In the genomic region with DNA sequence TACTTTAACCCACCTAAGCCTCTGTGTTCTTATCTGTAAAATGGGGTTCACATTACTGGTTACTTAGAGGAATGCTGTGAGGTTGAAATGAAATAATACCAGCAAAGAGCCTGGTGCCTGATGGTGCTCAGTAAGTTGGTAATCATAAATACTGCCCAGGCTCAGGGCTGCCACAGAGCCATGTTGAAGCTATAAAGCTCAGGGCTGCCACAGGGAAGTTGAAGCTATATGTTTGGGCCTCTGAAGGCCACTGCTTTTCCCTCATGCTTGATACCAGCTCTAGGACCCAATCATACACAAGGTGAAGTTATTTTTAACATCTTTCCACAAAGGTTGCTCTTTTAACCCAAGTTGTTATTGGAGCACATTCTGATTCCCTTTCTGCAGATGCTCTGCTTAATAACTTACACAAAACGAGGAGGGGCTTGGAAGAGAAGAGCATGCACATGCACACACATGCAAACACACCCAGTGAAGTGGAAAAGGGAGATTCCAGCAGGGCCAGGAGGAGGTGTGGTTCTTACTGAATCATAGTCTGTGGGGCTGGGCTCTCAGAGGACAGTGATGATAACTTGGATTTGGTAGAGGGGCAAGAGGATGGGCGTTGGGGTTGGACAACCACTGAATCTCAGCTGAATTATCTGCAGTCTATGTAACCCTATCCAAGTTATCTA, we compare ENCODE assay signal across 10 cellular contexts. TPM values are rescaled to one million over a fixed set of nuclear protein-coding genes. Genes with fewer than 3 reads are reported as not detected.
DNase-seq lines count a peak whose midpoint lies in the region; ATAC-seq and TF ChIP-seq lines count a peak whose summit lies in the region.
"Had no signal": no experiment of that assay in that cellular context is flagged by ENCODE, and none has a peak within 500 bp of the region (broad histone marks: within the 10 kb centered on the region; RNA-seq: fewer than 3 reads in every experiment).

No MANE protein-coding gene starts in this region.

- peak; percentile 26 for DNase-seq in MCF 10A (ENCODE audit: unreplicated experiment)
- DNase-seq in breast epithelium (ENCODE audit: low spot score in 2 of 2) = no peak
- DNase-seq in OCI-LY7 (ENCODE audit: low spot score) = peak; percentile 47
- peak; percentile 22 to 35 for DNase-seq in thyroid gland
- no peak for DNase-seq in testis
- no peak for DNase-seq in GM23248
- DNase-seq: stimulated activated CD4-positive, alpha-beta T cell treated with anti-CD3 and anti-CD28 coated beads, Interleukin-4, amount 100 ng/mL, for 1 hour had no signal

- no peak overlapping the region for H3K4me3 Mint-ChIP-seq in MCF 10A (ENCODE audit: unreplicated experiment)
- H3K4me3 Mint-ChIP-seq: activated T-helper 1 cell treated with anti-CD3 and anti-CD28 coated beads, Interleukin-12 subunit alpha, Interleukin-12 subunit beta, Interleukin-2, Interleukin-4 antibody, amounts not matched to agents 30 ng/mL and 10 ng/mL and 1 ng/mL, durations not matched to agents 14 hours and 24 hours and 36 hours had no signal

- no peaks in the 10 kb centered on the region for H4K20me1 ChIP-seq in OCI-LY7 (ENCODE audit: insufficient read depth, low read length)
- H4K20me1 ChIP-seq in GM23248 (ENCODE audit: insufficient read depth) = no peaks in the 10 kb centered on the region

- H3K9me3 ChIP-seq in breast epithelium (no peaks in the 10 kb centered on the region), OCI-LY7 (ENCODE audit: low read length) (0 out of 2 replicates have a peak, but pooled peaks cover 4% of the 10 kb centered on the region), thyroid gland (no peaks in the 10 kb centered on the region), testis (no peaks in the 10 kb centered on the region), GM23248 (ENCODE audit: low read depth) (no peaks in the 10 kb centered on the region)

- ATAC-seq in HG02763 (IDR thresholded peaks at IDR 0.05; ENCODE audit: unreplicated experiment) (peak; percentile 62), GM19324 (IDR thresholded peaks at IDR 0.05; ENCODE audit: low FRiP score, unreplicated experiment) (no peak)

- H3K27me3 ChIP-seq in breast epithelium (no peaks in the 10 kb centered on the region), thyroid gland (no peaks in the 10 kb centered on the region), testis (no peaks in the 10 kb centered on the region), GM23248 (replicated peaks; ENCODE audit: insufficient read depth) (no peaks in the 10 kb centered on the region)

- POLR2A ChIA-PET in MCF 10A (lab: Yijun Ruan, JAX) = interaction anchor here (0.5 to 1.9 kb wide), 5 partner anchors 11 to 1188 kb away, joined by 3 to 8 read pairs (median 3); a partner anchor contains a TSS
- POLR2A ChIA-PET in OCI-LY7 (lab: Charles Lee) = interaction anchor here (0.6 to 1.1 kb wide), 3 partner anchors 9 to 98 kb away, joined by 3 to 7 read pairs (median 6); no protein-coding TSS in a partner anchor

- H3K4me2 ChIP-seq in OCI-LY7 (ENCODE audit: low read length) (peak overlapping the region; percentile 41), GM23248 (ENCODE audit: unreplicated experiment) (no peak overlapping the region)

- H3K27me3 Mint-ChIP-seq in MCF 10A (ENCODE audit: insufficient read depth, unreplicated experiment) = no peaks in the 10 kb centered on the region

- CTCF ChIA-PET in MCF 10A (lab: Yijun Ruan, JAX) (interaction anchor here (0.8 to 1.9 kb wide), 3 partner anchors 14 to 139 kb away, joined by 3 to 6 read pairs (median 5); no protein-coding TSS in a partner anchor), OCI-LY7 (lab: Charles Lee; ENCODE audit: unreplicated experiment) (interaction anchor here (0.9 kb wide), 1 partner anchor 18 kb away, joined by 3 read pairs; no protein-coding TSS in a partner anchor)

- H3K9me2 ChIP-seq in OCI-LY7 (ENCODE audit: insufficient read depth, low read length) = no peaks in the 10 kb centered on the region
- H3K9me2 ChIP-seq in GM23248 (ENCODE audit: insufficient read depth) = no peaks in the 10 kb centered on the region

- BruUV-seq in MCF 10A (replicated peaks; lab: Mats Ljungman, UMichigan) (no TSS peak), OCI-LY7 (replicated peaks; lab: Mats Ljungman, UMichigan) (no TSS peak)

- H3F3A ChIP-seq in GM23248 (ENCODE audit: insufficient read depth) = no peaks in the 10 kb centered on the region

- H3K36me3 Mint-ChIP-seq in MCF 10A (ENCODE audit: insufficient read depth, unreplicated experiment) = peaks cover 34% of the 10 kb centered on the region

- intact Hi-C loops in MCF 10A (cut with micrococcal nuclease) = no loop called here
- intact Hi-C loops in breast epithelium (cut with DNase I; ENCODE audit: low total_unique reads) = no loop called here
- intact Hi-C loops in OCI-LY7 (cut with micrococcal nuclease; ENCODE audit: unreplicated experiment) = no loop called here
- intact Hi-C loops in thyroid gland (cut with DNase I) = no loop called here
- intact Hi-C loops in testis (cut with DNase I; ENCODE audit: low total_unique reads) = no loop called here

- H3K79me2 ChIP-seq in OCI-LY7 (ENCODE audit: insufficient read depth, low read depth, low read length) (no peaks in the 10 kb centered on the region), GM23248 (ENCODE audit: insufficient read depth) (no peaks in the 10 kb centered on the region)

- in situ Hi-C loops in GM23248 (cut with MboI) = loop anchor here (25.0 kb wide), 1 partner anchor 236 kb away; no protein-coding TSS in a partner anchor

- no peaks in the 10 kb centered on the region for H3K4me1 Mint-ChIP-seq in MCF 10A (ENCODE audit: insufficient read depth, unreplicated experiment)

- TF ChIP-seq POLR2A in breast epithelium (IDR thresholded peaks at IDR 0.05) (no peak), thyroid gland (IDR thresholded peaks at IDR 0.05) (no peak), testis (IDR thresholded peaks at IDR 0.05) (no peak)

- H3K27ac ChIP-seq in breast epithelium (no peak overlapping the region), OCI-LY7 (ENCODE audit: low read depth, low read length, poor library complexity, severe bottlenecking) (no peak overlapping the region), thyroid gland (no peak overlapping the region), testis (no peak overlapping the region), GM23248 (no peak overlapping the region)

- H3K36me3 ChIP-seq in breast epithelium (peaks cover 9% of the 10 kb centered on the region), OCI-LY7 (ENCODE audit: insufficient read depth, low read length) (peaks cover 11% of the 10 kb centered on the region; the same call in 1 of the 2 replicates), thyroid gland (peaks cover 33 to 37% of the 10 kb centered on the region in 2 donors), testis (ENCODE audit: low read depth, missing control alignments) (no peaks in the 10 kb centered on the region), GM23248 (ENCODE audit: low read depth) (no peaks in the 10 kb centered on the region)

- H3K27ac Mint-ChIP-seq in MCF 10A (ENCODE audit: low read depth, unreplicated experiment) = no peak overlapping the region
- H3K27ac Mint-ChIP-seq: activated T-helper 1 cell treated with anti-CD3 and anti-CD28 coated beads, Interleukin-12 subunit alpha, Interleukin-12 subunit beta, Interleukin-2, Interleukin-4 antibody, amounts not matched to agents 30 ng/mL and 10 ng/mL and 1 ng/mL, durations not matched to agents 14 hours and 24 hours and 36 hours had no signal

- WGBS in thyroid gland, 2 donors = 55 to 66% methylated on average over 2 of the region's 2 CpGs
- WGBS in testis, 2 donors = 82 to 93% methylated on average over 2 of the region's 2 CpGs
- 63 to 65% methylated on average over 2 of the region's 2 CpGs for WGBS in GM23248 (ENCODE audit: low coverage in 1 of 2, low lambda C conversion rate in 2 of 2, missing lambda C conversion rate in 2 of 2), 2 experiments

- H2AFZ ChIP-seq in OCI-LY7 (ENCODE audit: low read length) = peak overlapping the region; percentile 43; the same call in 1 of the 2 replicates
- H2AFZ ChIP-seq in GM23248 = no peak overlapping the region

- no peak overlapping the region for H3K4me3 ChIP-seq in breast epithelium
- peak overlapping the region; percentile 13 for H3K4me3 ChIP-seq in OCI-LY7 (ENCODE audit: low read depth, low read length, poor library complexity, severe bottlenecking)
- H3K4me3 ChIP-seq in thyroid gland (replicated peaks in 1 of 3) = no peak overlapping the region
- no peak overlapping the region for H3K4me3 ChIP-seq in testis
- H3K4me3 ChIP-seq in GM23248 = no peak overlapping the region

- TF ChIP-seq CTCF in MCF 10A (IDR thresholded peaks at IDR 0.05; ENCODE audit: unreplicated experiment) = no peak
- TF ChIP-seq CTCF in breast epithelium (IDR thresholded peaks at IDR 0.05) = no peak
- TF ChIP-seq CTCF in OCI-LY7 (conservative IDR thresholded peaks at IDR 0.05; ENCODE audit: low read length) = no peak
- TF ChIP-seq CTCF in thyroid gland (IDR thresholded peaks at IDR 0.05) = no peak
- no peak for TF ChIP-seq CTCF in testis (IDR thresholded peaks at IDR 0.05)

- no peaks in the 10 kb centered on the region for H3K9me3 Mint-ChIP-seq in MCF 10A (ENCODE audit: unreplicated experiment)
- H3K9me3 Mint-ChIP-seq: activated T-helper 1 cell treated with anti-CD3 and anti-CD28 coated beads, Interleukin-12 subunit alpha, Interleukin-12 subunit beta, Interleukin-2, Interleukin-4 antibody, amounts not matched to agents 30 ng/mL and 10 ng/mL and 1 ng/mL, durations not matched to agents 14 hours and 24 hours and 36 hours had no signal

- H3K4me1 ChIP-seq in breast epithelium (no peaks in the 10 kb centered on the region), OCI-LY7 (ENCODE audit: insufficient read depth, low read length, poor library complexity, severe bottlenecking) (peaks cover 29% of the 10 kb centered on the region), thyroid gland (peaks cover 0 to 7% of the 10 kb centered on the region in 2 donors), testis (no peaks in the 10 kb centered on the region), GM23248 (ENCODE audit: insufficient read depth) (no peaks in the 10 kb centered on the region)

- no peak overlapping the region for H3K9ac ChIP-seq in GM23248

RNA-seq across cellular contexts. Expression of a gene that starts 17.4 kb away (rescaled TPM):
- 15.5 and 23.8 TPM in 2 replicates for total RNA-seq in MCF 10A (2022)
- 10 to 100 TPM; 42.9 to 57.0 (median 49.8) TPM for total RNA-seq in breast epithelium
- 12.4 and 17.0 TPM in 2 replicates for total RNA-seq in OCI-LY7 (2014; rRNA removed; shearing (Covaris generic))
- total RNA-seq in OCI-LY7 (2022) = 3.5 and 5.6 TPM in 2 replicates
- 100 to 1,000 TPM in 1 of 4 donors, 10 to 100 TPM in 3; 44.5 to 107 (median 69.4) TPM for total RNA-seq in thyroid gland
- total RNA-seq in testis = 10 to 100 TPM; 11.3 to 18.2 TPM
- polyA plus RNA-seq in testis (ENCODE audit: insufficient read depth, low read depth, low replicate concordance) = 8.8 TPM
- 11.6 and 11.7 TPM in 2 replicates for total RNA-seq in GM23248 (2014; rRNA removed; shearing (Covaris generic))
- 4.5 and 5.6 TPM in 2 replicates for polyA plus RNA-seq in GM23248 (2016; fragmentation: Nextera tagmentation; extraction: Ambion mirVana)

Comparison
In these comparisons a context has a peak if more than half of its experiments do, and no peak if none do; other contexts are left out.
1. DNase-seq: peak in MCF 10A (single experiment), OCI-LY7 (single experiment) and thyroid gland (2 of 2); none in breast epithelium (0 of 2), testis (single experiment) and GM23248 (single experiment).